Comparison of ENCODE assay signal across 15 cellular contexts in the genomic region with DNA sequence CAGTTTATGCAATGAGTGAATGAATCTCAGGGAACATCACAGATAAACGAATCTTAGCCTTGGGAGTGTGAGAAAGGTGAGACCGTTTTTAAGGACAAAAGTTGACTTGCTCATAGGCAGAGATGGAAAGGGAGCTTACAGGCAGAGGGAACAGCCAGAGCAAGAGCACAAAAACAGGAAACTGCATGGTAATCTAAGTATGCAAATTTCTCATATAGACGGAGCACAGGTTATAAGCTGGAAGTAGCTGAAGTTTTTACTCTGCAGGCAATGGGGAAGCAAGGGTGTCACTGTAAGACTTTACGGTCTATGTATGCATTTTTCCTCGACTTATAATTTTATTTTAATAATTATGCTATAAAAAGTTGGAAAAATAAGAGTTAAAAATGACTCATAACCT. TPM values are rescaled to one million over a fixed set of nuclear protein-coding genes. Genes with fewer than 3 reads are reported as not detected.
A peak's percentile ranks its signal among the peaks of the same experiment; 100 is the strongest.
DNase-seq lines count a peak whose midpoint lies in the region; ATAC-seq, FAIRE-seq and TF ChIP-seq lines count a peak whose summit lies in the region.
"Had no signal": no experiment of that assay in that cellular context is flagged by ENCODE, and none has a peak within 500 bp of the region (broad histone marks: within the 10 kb centered on the region; RNA-seq: fewer than 3 reads in every experiment).

No MANE protein-coding gene starts in this region.

- no peak overlapping the region for H3K4me3 Mint-ChIP-seq in activated naive CD8-positive, alpha-beta T cell treated with anti-CD3 and anti-CD28 coated beads, Interleukin-2, amount 50 U/mL, for 24 hours
- no peak overlapping the region for H3K4me3 Mint-ChIP-seq in progenitor cell of endocrine pancreas (ENCODE audit: low read depth)

- no peaks in the 10 kb centered on the region for H3K27me3 Mint-ChIP-seq in activated naive CD8-positive, alpha-beta T cell treated with anti-CD3 and anti-CD28 coated beads, Interleukin-2, amount 50 U/mL, for 24 hours
- no peaks in the 10 kb centered on the region for H3K27me3 Mint-ChIP-seq in progenitor cell of endocrine pancreas

- peak; percentile 35 for ATAC-seq in HG03342 (IDR thresholded peaks at IDR 0.05; ENCODE audit: unreplicated experiment)
- no peak for ATAC-seq in activated naive CD8-positive, alpha-beta T cell treated with anti-CD3 and anti-CD28 coated beads, Interleukin-2, amount 50 U/mL, for 24 hours
- ATAC-seq: left lobe of liver had no signal

- peaks cover 13% of the 10 kb centered on the region for H3K4me1 Mint-ChIP-seq in activated naive CD8-positive, alpha-beta T cell treated with anti-CD3 and anti-CD28 coated beads, Interleukin-2, amount 50 U/mL, for 24 hours
- no peaks in the 10 kb centered on the region for H3K4me1 Mint-ChIP-seq in progenitor cell of endocrine pancreas (ENCODE audit: low read depth)

- H3K27ac Mint-ChIP-seq in activated naive CD8-positive, alpha-beta T cell treated with anti-CD3 and anti-CD28 coated beads, Interleukin-2, amount 50 U/mL, for 24 hours: peak overlapping the region; percentile 52
- H3K27ac Mint-ChIP-seq in progenitor cell of endocrine pancreas: no peak overlapping the region

- H3K4me3 ChIP-seq in GM12865 (ENCODE audit: low read depth, low read length): no peak overlapping the region
- H3K4me3 ChIP-seq: BLaER1 treated with 17β-estradiol and CSF1 and Interleukin-3, amounts not matched to agents 10 nM and 100 nM; HAP-1 had no signal

- peak; percentile 89 for FAIRE-seq in GM19239 (lab: Jason Lieb, UNC)

- no peaks in the 10 kb centered on the region for H3K9me3 Mint-ChIP-seq in activated naive CD8-positive, alpha-beta T cell treated with anti-CD3 and anti-CD28 coated beads, Interleukin-2, amount 50 U/mL, for 24 hours
- H3K9me3 Mint-ChIP-seq in progenitor cell of endocrine pancreas (ENCODE audit: low read depth): no peaks in the 10 kb centered on the region

- TF ChIP-seq CTCF in GM12865 (IDR thresholded peaks at IDR 0.05; ENCODE audit: insufficient read depth, low read depth, low read length, missing control alignments): no peak
- no peak for TF ChIP-seq CTCF in progenitor cell of endocrine pancreas (IDR thresholded peaks at IDR 0.05; ENCODE audit: unreplicated experiment)

- H3K36me3 Mint-ChIP-seq in activated naive CD8-positive, alpha-beta T cell treated with anti-CD3 and anti-CD28 coated beads, Interleukin-2, amount 50 U/mL, for 24 hours (ENCODE audit: low read depth): peaks cover 21% of the 10 kb centered on the region
- H3K36me3 Mint-ChIP-seq in progenitor cell of endocrine pancreas (ENCODE audit: insufficient read depth): peaks cover 16% of the 10 kb centered on the region

- DNase-seq in GM12865 (ENCODE audit: low read depth) (peak; percentile 5), GM19239 (ENCODE audit: insufficient read length, low spot score) (no peak), SW 1271 (lab: John Stamatoyannopoulos, UW) (no peak), NCI-H69 (lab: John Stamatoyannopoulos, UW) (no peak), progenitor cell of endocrine pancreas (ENCODE audit: low spot score, unreplicated experiment) (no peak)
- no peak for DNase-seq in activated naive CD8-positive, alpha-beta T cell treated with anti-CD3 and anti-CD28 coated beads, Interleukin-2, amount 50 U/mL, for 24 hours
- DNase-seq in stimulated activated CD4-positive, alpha-beta T cell treated with anti-CD3 and anti-CD28 coated beads, Interleukin-4, amount 100 ng/mL, for 4 hours: no peak
- DNase-seq: head of caudate nucleus, NCI-H1436, SHP77 treated with DMSO at 0.1 percent for 48 hours, substantia nigra had no signal

RNA-seq across cellular contexts. Expression of a gene that starts 44.8 kb away (rescaled TPM):
- total RNA-seq in progenitor cell of endocrine pancreas: 17.6 and 19.9 TPM in 2 replicates
